ENCODE assay signal across 41 cellular contexts in the genomic region with DNA sequence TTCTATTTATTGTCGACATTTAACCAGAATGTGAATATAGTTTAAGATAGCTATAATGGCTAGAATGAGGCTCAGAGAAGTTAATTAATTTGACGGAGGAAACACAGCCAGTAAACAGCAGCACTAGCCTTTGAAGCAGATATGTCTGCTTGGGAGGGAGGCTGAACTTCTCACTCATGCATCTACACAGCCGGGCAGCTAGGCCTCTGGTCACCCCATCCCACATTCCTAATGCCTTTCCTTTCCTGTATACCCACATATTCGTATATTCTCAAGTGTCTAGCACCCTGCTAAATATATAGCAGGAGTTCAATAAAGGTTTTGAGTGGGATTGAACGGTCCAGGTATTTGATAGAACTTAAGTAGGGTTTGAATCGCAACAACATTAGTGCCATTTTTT.
"Had no signal": no experiment of that assay in that cellular context is flagged by ENCODE, and none has a peak within 500 bp of the region (broad histone marks: within the 10 kb centered on the region; RNA-seq: fewer than 3 reads in every experiment).

No MANE protein-coding gene starts in this region.

- H3K4me3 Mint-ChIP-seq: activated naive CD4-positive, alpha-beta T cell treated with anti-CD3 and anti-CD28 coated beads for 36 hours; activated naive CD4-positive, alpha-beta T cell treated with anti-CD3 and anti-CD28 coated beads, Interleukin-2, amount 10 ng/mL, durations not matched to agents 7 days and 5 days; activated naive CD4-positive, alpha-beta T cell treated with anti-CD3 and anti-CD28 coated beads, Interleukin-2, amount 50 U/mL, for 24 hours; activated naive CD8-positive, alpha-beta T cell; activated naive CD8-positive, alpha-beta T cell treated with anti-CD3 and anti-CD28 coated beads for 36 hours; activated naive CD8-positive, alpha-beta T cell treated with anti-CD3 and anti-CD28 coated beads, Interleukin-2, amount 10 ng/mL, durations not matched to agents 7 days and 5 days; activated naive CD8-positive, alpha-beta T cell treated with anti-CD3 and anti-CD28 coated beads, Interleukin-2, amount 50 U/mL, for 24 hours; activated T-cell treated with anti-CD3 and anti-CD28 coated beads, Interleukin-2, amount 50 U/mL, for 24 hours; activated T-cell treated with anti-CD3 and anti-CD28 coated beads, Interleukin-2, amount 50 U/mL, for 4 hours; activated T-cell treated with anti-CD3 and anti-CD28 coated beads, Interleukin-2, amount 50 U/mL, for 72 hours; activated T-helper 1 cell treated with anti-CD3 and anti-CD28 coated beads, Interleukin-12 subunit alpha, Interleukin-12 subunit beta, Interleukin-2, Interleukin-4 antibody, amounts not matched to agents 30 ng/mL and 10 ng/mL and 1 ng/mL, durations not matched to agents 14 hours and 24 hours and 36 hours; activated T-helper 17 cell treated with anti-CD3 and anti-CD28 coated beads, Interleukin-2, amount 50 U/mL, for 72 hours; brain; central memory CD8-positive, alpha-beta T cell had no signal

- H3K4me3 ChIP-seq: adrenal gland, ascending aorta, body of pancreas, breast epithelium, cardiac muscle cell had no signal

- H3K27ac ChIP-seq: adrenal gland, ascending aorta, body of pancreas, brain microvascular endothelial cell, breast epithelium, cardiac muscle cell had no signal

- FAIRE-seq: astrocyte, bronchial epithelial cell had no signal

- H3K4me1 Mint-ChIP-seq: activated naive CD4-positive, alpha-beta T cell treated with anti-CD3 and anti-CD28 coated beads, Interleukin-2, amount 10 ng/mL, durations not matched to agents 7 days and 5 days; activated naive CD4-positive, alpha-beta T cell treated with anti-CD3 and anti-CD28 coated beads, Interleukin-2, amount 50 U/mL, for 24 hours; activated naive CD8-positive, alpha-beta T cell treated with anti-CD3 and anti-CD28 coated beads for 36 hours; activated naive CD8-positive, alpha-beta T cell treated with anti-CD3 and anti-CD28 coated beads, Interleukin-2, amount 50 U/mL, for 24 hours; activated T-helper 17 cell treated with anti-CD3 and anti-CD28 coated beads, Interleukin-2, amount 50 U/mL, for 72 hours; central memory CD8-positive, alpha-beta T cell had no signal

- H3K4me1 ChIP-seq: adrenal gland, ascending aorta, body of pancreas, breast epithelium had no signal

- H3K9me3 Mint-ChIP-seq: activated naive CD4-positive, alpha-beta T cell treated with anti-CD3 and anti-CD28 coated beads for 36 hours; activated naive CD4-positive, alpha-beta T cell treated with anti-CD3 and anti-CD28 coated beads, Interleukin-2, amount 10 ng/mL, durations not matched to agents 7 days and 5 days; activated naive CD4-positive, alpha-beta T cell treated with anti-CD3 and anti-CD28 coated beads, Interleukin-2, amount 50 U/mL, for 24 hours; activated naive CD4-positive, alpha-beta T cell treated with anti-CD3 and anti-CD28 coated beads, Interleukin-2, amount 50 U/mL, for 72 hours; activated naive CD8-positive, alpha-beta T cell treated with anti-CD3 and anti-CD28 coated beads for 36 hours; activated naive CD8-positive, alpha-beta T cell treated with anti-CD3 and anti-CD28 coated beads, Interleukin-2, amount 10 ng/mL, durations not matched to agents 7 days and 5 days; activated naive CD8-positive, alpha-beta T cell treated with anti-CD3 and anti-CD28 coated beads, Interleukin-2, amount 50 U/mL, for 24 hours; activated T-cell treated with anti-CD3 and anti-CD28 coated beads, Interleukin-2, amount 50 U/mL, for 24 hours; activated T-cell treated with anti-CD3 and anti-CD28 coated beads, Interleukin-2, amount 50 U/mL, for 4 hours; activated T-cell treated with anti-CD3 and anti-CD28 coated beads, Interleukin-2, amount 50 U/mL, for 72 hours; activated T-helper 1 cell treated with anti-CD3 and anti-CD28 coated beads, Interleukin-12 subunit alpha, Interleukin-12 subunit beta, Interleukin-2, Interleukin-4 antibody, amounts not matched to agents 30 ng/mL and 10 ng/mL and 1 ng/mL, durations not matched to agents 14 hours and 24 hours and 36 hours; activated T-helper 17 cell treated with anti-CD3 and anti-CD28 coated beads, Interleukin-2, amount 50 U/mL, for 72 hours; activated T-helper 2 cell treated with anti-CD3 and anti-CD28 coated beads, Interferon-gamma antibody, Interleukin-2, Interleukin-4, amounts not matched to agents 10 μg/mL and 5 μg/mL and 100 μg/mL, durations not matched to agents 14 hours and 24 hours and 36 hours; central memory CD8-positive, alpha-beta T cell had no signal

- H3K36me3 ChIP-seq: adrenal gland, ascending aorta, brain microvascular endothelial cell, breast epithelium, cardiac muscle cell had no signal

- H3K9me3 ChIP-seq: adrenal gland, ascending aorta, body of pancreas, breast epithelium had no signal

- H3K36me3 Mint-ChIP-seq: activated naive CD4-positive, alpha-beta T cell treated with anti-CD3 and anti-CD28 coated beads, Interleukin-2, amount 10 ng/mL, durations not matched to agents 7 days and 5 days; activated naive CD4-positive, alpha-beta T cell treated with anti-CD3 and anti-CD28 coated beads, Interleukin-2, amount 50 U/mL, for 24 hours; activated naive CD4-positive, alpha-beta T cell treated with anti-CD3 and anti-CD28 coated beads, Interleukin-2, amount 50 U/mL, for 72 hours; activated naive CD8-positive, alpha-beta T cell; activated naive CD8-positive, alpha-beta T cell treated with anti-CD3 and anti-CD28 coated beads for 36 hours; activated naive CD8-positive, alpha-beta T cell treated with anti-CD3 and anti-CD28 coated beads, Interleukin-2, amount 10 ng/mL, durations not matched to agents 7 days and 5 days; brain had no signal

- DNase-seq: activated effector memory CD4-positive, alpha-beta T cell treated with anti-CD3 and anti-CD28 coated beads, Interleukin-2, amount 50 U/mL, for 16 hours; activated effector memory CD4-positive, alpha-beta T cell treated with Interleukin-2 at 50 U/mL for 16 hours; activated gamma-delta T cell; activated gamma-delta T cell treated with Interleukin-2 at 50 U/mL for 16 hours; activated naive CD4-positive, alpha-beta T cell; activated naive CD4-positive, alpha-beta T cell treated with anti-CD3 and anti-CD28 coated beads for 36 hours; activated naive CD4-positive, alpha-beta T cell treated with anti-CD3 and anti-CD28 coated beads, Interleukin-2, amount 10 ng/mL, durations not matched to agents 7 days and 5 days; activated naive CD4-positive, alpha-beta T cell treated with anti-CD3 and anti-CD28 coated beads, Interleukin-2, amount 50 U/mL, for 16 hours; activated naive CD4-positive, alpha-beta T cell treated with Interleukin-2 at 50 U/mL for 16 hours; activated naive CD8-positive, alpha-beta T cell treated with anti-CD3 and anti-CD28 coated beads for 36 hours; activated naive CD8-positive, alpha-beta T cell treated with anti-CD3 and anti-CD28 coated beads, Interleukin-2, amount 10 ng/mL, durations not matched to agents 7 days and 5 days; activated naive CD8-positive, alpha-beta T cell treated with anti-CD3 and anti-CD28 coated beads, Interleukin-2, amount 50 U/mL, for 24 hours; activated T-cell treated with anti-CD3 and anti-CD28 coated beads for 4 hours; activated T-cell treated with anti-CD3 and anti-CD28 coated beads, Interleukin-2, amount 50 U/mL, for 1 hour; activated T-cell treated with anti-CD3 and anti-CD28 coated beads, Interleukin-2, amount 50 U/mL, for 24 hours; activated T-cell treated with anti-CD3 and anti-CD28 coated beads, Interleukin-2, amount 50 U/mL, for 4 hours; activated T-cell treated with anti-CD3 and anti-CD28 coated beads, Interleukin-2, amount 50 U/mL, for 48 hours; activated T-cell treated with anti-CD3 and anti-CD28 coated beads, Interleukin-2, amount 50 U/mL, for 72 hours; adrenal gland; amniotic stem cell; amygdala; anterior cingulate cortex; aorta; body of pancreas; brain microvascular endothelial cell; caudate nucleus; central memory CD4-positive, alpha-beta T cell; cerebellar nuclear complex had no signal

- H3K27me3 ChIP-seq: adrenal gland, ascending aorta, body of pancreas, brain microvascular endothelial cell, cardiac muscle cell had no signal

- H3K27ac Mint-ChIP-seq: activated naive CD4-positive, alpha-beta T cell treated with anti-CD3 and anti-CD28 coated beads for 36 hours; activated naive CD4-positive, alpha-beta T cell treated with anti-CD3 and anti-CD28 coated beads, Interleukin-2, amount 10 ng/mL, durations not matched to agents 7 days and 5 days; activated naive CD4-positive, alpha-beta T cell treated with anti-CD3 and anti-CD28 coated beads, Interleukin-2, amount 50 U/mL, for 24 hours; activated naive CD4-positive, alpha-beta T cell treated with anti-CD3 and anti-CD28 coated beads, Interleukin-2, amount 50 U/mL, for 72 hours; activated naive CD8-positive, alpha-beta T cell; activated naive CD8-positive, alpha-beta T cell treated with anti-CD3 and anti-CD28 coated beads for 36 hours; activated naive CD8-positive, alpha-beta T cell treated with anti-CD3 and anti-CD28 coated beads, Interleukin-2, amount 10 ng/mL, durations not matched to agents 7 days and 5 days; activated naive CD8-positive, alpha-beta T cell treated with anti-CD3 and anti-CD28 coated beads, Interleukin-2, amount 50 U/mL, for 24 hours; activated T-cell treated with anti-CD3 and anti-CD28 coated beads, Interleukin-2, amount 50 U/mL, for 24 hours; activated T-cell treated with anti-CD3 and anti-CD28 coated beads, Interleukin-2, amount 50 U/mL, for 72 hours; activated T-helper 1 cell treated with anti-CD3 and anti-CD28 coated beads, Interleukin-12 subunit alpha, Interleukin-12 subunit beta, Interleukin-2, Interleukin-4 antibody, amounts not matched to agents 30 ng/mL and 10 ng/mL and 1 ng/mL, durations not matched to agents 14 hours and 24 hours and 36 hours; activated T-helper 17 cell treated with anti-CD3 and anti-CD28 coated beads, Interleukin-2, amount 50 U/mL, for 72 hours; activated T-helper 2 cell treated with anti-CD3 and anti-CD28 coated beads, Interferon-gamma antibody, Interleukin-2, Interleukin-4, amounts not matched to agents 10 μg/mL and 5 μg/mL and 100 μg/mL, durations not matched to agents 14 hours and 24 hours and 36 hours had no signal

- ATAC-seq: activated naive CD4-positive, alpha-beta T cell treated with anti-CD3 and anti-CD28 coated beads, Interleukin-2, amount 50 U/mL, for 72 hours; activated naive CD8-positive, alpha-beta T cell treated with anti-CD3 and anti-CD28 coated beads, Interleukin-2, amount 50 U/mL, for 24 hours; activated T-cell treated with anti-CD3 and anti-CD28 coated beads, Interleukin-2, amount 50 U/mL, for 4 hours; activated T-cell treated with anti-CD3 and anti-CD28 coated beads, Interleukin-2, amount 50 U/mL, for 72 hours; activated T-helper 17 cell treated with anti-CD3 and anti-CD28 coated beads, Interleukin-2, amount 50 U/mL, for 72 hours; body of pancreas had no signal
